Comparison of ENCODE assay signal across 1 cellular context in the genomic region with DNA sequence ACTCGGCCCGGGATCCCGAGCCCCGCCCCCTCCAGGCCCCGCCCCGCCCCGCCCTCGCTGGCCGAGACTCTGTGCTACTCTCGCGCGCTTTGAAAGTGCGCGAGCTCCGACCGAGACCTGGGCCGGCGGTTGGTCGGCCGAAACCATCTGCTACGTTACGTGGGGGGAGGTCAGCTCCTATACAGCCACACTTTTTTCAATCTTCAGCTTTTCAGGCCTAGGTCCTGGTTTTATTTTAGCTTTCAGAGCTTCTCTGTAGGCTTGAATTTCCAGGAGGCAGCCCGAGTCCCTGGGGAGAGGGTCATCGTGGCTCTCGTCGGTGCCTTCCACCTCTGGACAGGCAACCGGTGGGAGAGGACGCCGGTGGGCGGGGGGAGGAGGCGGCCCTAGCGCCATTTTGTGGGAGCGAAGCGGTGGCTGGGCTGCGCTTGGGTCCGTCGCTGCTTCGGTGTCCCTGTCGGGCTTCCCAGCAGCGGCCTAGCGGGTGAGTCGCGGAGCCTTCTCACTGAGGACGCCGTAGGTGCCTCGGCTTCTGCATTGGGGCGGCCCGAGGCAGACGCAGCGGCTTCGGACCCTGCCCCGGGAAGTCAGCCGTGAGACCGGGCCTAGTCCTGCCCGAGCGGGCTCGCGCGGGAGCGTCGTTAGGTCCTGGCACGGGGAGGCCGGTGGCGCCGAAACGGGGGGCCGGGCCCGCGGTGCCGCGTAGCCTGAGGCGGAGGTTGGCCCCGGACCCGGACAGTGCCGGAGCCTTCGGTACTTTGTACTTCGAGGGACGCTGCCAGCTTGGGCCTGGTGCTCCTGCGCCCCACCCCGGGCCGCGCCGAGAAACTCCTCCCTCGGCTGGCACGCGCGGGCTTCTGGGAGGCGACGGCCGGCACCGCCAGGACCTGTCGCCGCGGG.
A peak's percentile ranks its signal among the peaks of the same experiment; 100 is the strongest.
TF ChIP-seq lines count a peak whose summit lies in the region.

TSS of gene TARDBP (plus strand) at position 395 of the 900 bp plus-strand sequence. CDS start 1,074 bp downstream, outside the sequence.

TF ChIP-seq in neural cell, 6 proteins besides CTCF, POLR2A, EP300 and RAD21 (continued from another document):
- TF ChIP-seq REST (IDR thresholded peaks at IDR 0.05; ENCODE audit: borderline replicate concordance) (peak; percentile 87), POLR2AphosphoS5 (IDR thresholded peaks at IDR 0.05) (peak; percentile 99), EZH2 (IDR thresholded peaks at IDR 0.05; ENCODE audit: borderline replicate concordance, insufficient read depth, low read length, poor library complexity, severe bottlenecking) (no peak)
